Comparison of ENCODE assay signal across 8 cellular contexts in genomic region chr19:30280018-30280417, GRCh38.
"Had no signal": no experiment of that assay in that cellular context is flagged by ENCODE, and none has a peak within 500 bp of the region (broad histone marks: within the 10 kb centered on the region; RNA-seq: fewer than 3 reads in every experiment).

No MANE protein-coding gene starts in this region.

- H2AFZ ChIP-seq: GM23338 had no signal

- H3K4me3 Mint-ChIP-seq: GM23338, IgD-negative memory B cell had no signal

- H3K4me3 ChIP-seq: GM23338, HAP-1 had no signal

- H3K27ac ChIP-seq: KMS-11 had no signal

- ATAC-seq: GM23338, HCT116 had no signal

- H3K4me2 ChIP-seq: GM23338, KMS-11 had no signal

- FAIRE-seq: HTR-8/SVneo had no signal

- DNase-seq: H7, KBM-7 had no signal

- H3K9me3 ChIP-seq: HAP-1 had no signal

- H3K27ac Mint-ChIP-seq: GM23338, IgD-negative memory B cell had no signal

- H3K36me3 Mint-ChIP-seq: IgD-negative memory B cell had no signal

- H3K9ac ChIP-seq: KMS-11 had no signal
